26 cellular contexts compared by ENCODE assay signal in the genomic region with DNA sequence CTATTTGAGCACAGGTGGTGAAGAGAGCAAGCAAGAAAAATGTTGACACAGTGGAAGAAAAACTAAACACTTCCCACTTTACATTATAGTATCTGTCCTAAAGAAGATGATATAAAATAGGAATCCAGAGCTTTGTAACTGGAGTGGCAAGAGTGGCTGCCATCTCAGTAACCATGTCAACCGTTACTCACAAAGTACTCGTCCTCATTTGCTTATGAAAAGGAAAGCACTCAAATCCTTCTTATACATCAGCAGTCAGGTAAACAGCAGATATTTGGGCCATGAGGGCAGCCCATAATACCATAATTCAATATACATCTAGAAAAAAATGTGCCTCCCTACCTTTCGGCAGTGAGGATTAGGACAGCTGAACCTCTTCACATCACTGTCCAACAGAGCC.
"Had no signal": no experiment of that assay in that cellular context is flagged by ENCODE, and none has a peak within 500 bp of the region (broad histone marks: within the 10 kb centered on the region; RNA-seq: fewer than 3 reads in every experiment).

No MANE protein-coding gene starts in this region.

- H3K27ac ChIP-seq: adrenal gland, colonic mucosa, esophagus squamous epithelium, gastroesophageal sphincter, heart left ventricle, ovary, prostate gland, spleen, testis, uterus had no signal

- H3K4me1 Mint-ChIP-seq: central memory CD8-positive, alpha-beta T cell; memory B cell had no signal

- DNase-seq: activated CD4-positive, alpha-beta T cell treated with anti-CD3 and anti-CD28 coated beads for 4 hours; activated CD4-positive, alpha-beta T cell treated with anti-CD3 and anti-CD28 coated beads, Interleukin-2, amount 50 U/mL, for 48 hours; activated CD4-positive, CD25-positive, alpha-beta regulatory T cell; activated CD8-positive, alpha-beta memory T cell treated with anti-CD3 and anti-CD28 coated beads, Interleukin-2, amount 50 U/mL, for 48 hours; activated naive CD4-positive, alpha-beta T cell; activated T-cell treated with anti-CD3 and anti-CD28 coated beads, Interleukin-2, amount 50 U/mL, for 4 hours; adrenal gland; colonic mucosa; esophagus squamous epithelium; heart left ventricle; islet precursor cell; left cardiac atrium; ovary; spleen; stimulated activated CD4-positive, alpha-beta T cell treated with anti-CD3 and anti-CD28 coated beads, Interleukin-4, amount 100 ng/mL, for 1 hour; stimulated activated naive CD4-positive, alpha-beta T cell; testis; trophoblast cell; uterus had no signal

- H3K27me3 ChIP-seq: adrenal gland, colonic mucosa, esophagus squamous epithelium, gastroesophageal sphincter, heart left ventricle, ovary, spleen, testis, uterus had no signal

- H3K4me3 ChIP-seq: adrenal gland, colonic mucosa, esophagus squamous epithelium, gastroesophageal sphincter, heart left ventricle, ovary, prostate gland, spleen, testis, uterus had no signal

- H3K4me3 Mint-ChIP-seq: activated naive CD8-positive, alpha-beta T cell; activated T-cell treated with anti-CD3 and anti-CD28 coated beads, Interleukin-2, amount 50 U/mL, for 4 hours; central memory CD8-positive, alpha-beta T cell; memory B cell; natural killer cell treated with Interleukin-12 subunit alpha and Interleukin-12 subunit beta and Interleukin-15 and Interleukin-18, amount 100 ng/mL, for 72 hours had no signal

- H3K27ac Mint-ChIP-seq: activated T-helper 2 cell treated with anti-CD3 and anti-CD28 coated beads, Interferon-gamma antibody, Interleukin-2, Interleukin-4, amounts not matched to agents 10 μg/mL and 5 μg/mL and 100 μg/mL, durations not matched to agents 14 hours and 24 hours and 36 hours; memory B cell had no signal

- H3K36me3 ChIP-seq: ovary, uterus had no signal

- H3K27me3 Mint-ChIP-seq: activated naive CD8-positive, alpha-beta T cell; central memory CD8-positive, alpha-beta T cell; memory B cell; natural killer cell treated with Interleukin-12 subunit alpha and Interleukin-12 subunit beta and Interleukin-15 and Interleukin-18, amount 100 ng/mL, for 72 hours had no signal

- H3K9me3 ChIP-seq: adrenal gland, colonic mucosa, esophagus squamous epithelium, gastroesophageal sphincter, heart left ventricle, ovary, prostate gland, spleen, testis, uterus had no signal

- H3K9me3 Mint-ChIP-seq: activated T-cell treated with anti-CD3 and anti-CD28 coated beads, Interleukin-2, amount 50 U/mL, for 4 hours; activated T-helper 2 cell treated with anti-CD3 and anti-CD28 coated beads, Interferon-gamma antibody, Interleukin-2, Interleukin-4, amounts not matched to agents 10 μg/mL and 5 μg/mL and 100 μg/mL, durations not matched to agents 14 hours and 24 hours and 36 hours; central memory CD8-positive, alpha-beta T cell; memory B cell; natural killer cell treated with Interleukin-12 subunit alpha and Interleukin-12 subunit beta and Interleukin-15 and Interleukin-18, amount 100 ng/mL, for 72 hours had no signal

- H3K4me1 ChIP-seq: adrenal gland, colonic mucosa, esophagus squamous epithelium, gastroesophageal sphincter, heart left ventricle, prostate gland, spleen, testis, uterus had no signal
